ENCODE assay signal across 20 cellular contexts in genomic region chr17:6577686-6578263, GRCh38. TPM values are rescaled to one million over a fixed set of nuclear protein-coding genes. Genes with fewer than 3 reads are reported as not detected.
DNase-seq lines count a peak whose midpoint lies in the region; ATAC-seq, FAIRE-seq and TF ChIP-seq lines count a peak whose summit lies in the region.
"Had no signal": no experiment of that assay in that cellular context is flagged by ENCODE, and none has a peak within 500 bp of the region (broad histone marks: within the 10 kb centered on the region; RNA-seq: fewer than 3 reads in every experiment).

No MANE protein-coding gene starts in this region.

- peak overlapping the region; percentile 0 for H3K9ac ChIP-seq in keratinocyte (ENCODE audit: control insufficient read depth, extremely low read depth, insufficient read depth, low read length)
- H3K9ac ChIP-seq: KMS-11 had no signal

- no peak overlapping the region for H3K4me3 ChIP-seq in HEK293 (ENCODE audit: low read depth, low read length)
- no peak overlapping the region for H3K4me3 ChIP-seq in bronchial epithelial cell (ENCODE audit: low read depth, low read length)
- no peak overlapping the region for H3K4me3 ChIP-seq in keratinocyte (ENCODE audit: control insufficient read depth in 2 of 3, extremely low read depth in 1 of 3, insufficient read depth in 2 of 3, low read depth in 1 of 3, low read length in 3 of 3)
- H3K4me3 ChIP-seq: stomach had no signal

- no peaks in the 10 kb centered on the region for H3K27me3 ChIP-seq in bronchial epithelial cell (ENCODE audit: control insufficient read depth, insufficient read depth, low read length)
- no peaks in the 10 kb centered on the region for H3K27me3 ChIP-seq in keratinocyte (ENCODE audit: control insufficient read depth, extremely low read depth, insufficient read depth, low read length)
- H3K27me3 ChIP-seq: stomach had no signal

- no peak for ATAC-seq in GM18909 (IDR thresholded peaks at IDR 0.05; ENCODE audit: poor library complexity, unreplicated experiment)
- ATAC-seq: left ventricle myocardium superior had no signal

- H3K4me1 ChIP-seq in HEK293 (ENCODE audit: control insufficient read depth, insufficient read depth, low read length) (no peaks in the 10 kb centered on the region), keratinocyte (ENCODE audit: control insufficient read depth, extremely low read depth, insufficient read depth, low read length) (peaks cover 27% of the 10 kb centered on the region)

- H4K20me1 ChIP-seq in keratinocyte (ENCODE audit: control insufficient read depth, extremely low read depth, insufficient read depth, low read length): no peaks in the 10 kb centered on the region

- no peaks in the 10 kb centered on the region; the same call in 1 of the 2 replicates for H3K9me3 ChIP-seq in HEK293 (ENCODE audit: control insufficient read depth, insufficient read depth, low read depth, low read length)
- no peaks in the 10 kb centered on the region for H3K9me3 ChIP-seq in keratinocyte (ENCODE audit: control insufficient read depth, low read depth, low read length)
- H3K9me3 ChIP-seq: stomach had no signal

- FAIRE-seq in bronchial epithelial cell (lab: Jason Lieb, UNC): peak; percentile 68
- FAIRE-seq in keratinocyte (lab: Jason Lieb, UNC): peak; percentile 98

- dilution Hi-C loops in keratinocyte (cut with MboI; ENCODE audit: extremely low pct_ligation_motif_present, low sequenced_read_pairs): no loop called here

- H3K9me1 ChIP-seq in keratinocyte (ENCODE audit: control insufficient read depth, extremely low read depth, insufficient read depth, low read length): no peaks in the 10 kb centered on the region

- H2AFZ ChIP-seq in keratinocyte (ENCODE audit: control insufficient read depth, low read length): peak overlapping the region; percentile 31

- DNase-seq in COLO668 (lab: John Stamatoyannopoulos, UW; ENCODE audit: unreplicated experiment) (peak; percentile 15), bronchial epithelial cell (ENCODE audit: low read depth) (peak; percentile 87), keratinocyte (ENCODE audit: low read depth, low spot score) (peak; percentile 80), amniotic stem cell (lab: John Stamatoyannopoulos, UW) (no peak)
- DNase-seq in activated T-cell treated with anti-CD3 and anti-CD28 coated beads, Interleukin-2, amount 50 U/mL, for 1 hour: no peak
- no peak for DNase-seq in activated CD8-positive, alpha-beta memory T cell treated with anti-CD3 and anti-CD28 coated beads, Interleukin-2, amount 50 U/mL, for 48 hours
- DNase-seq: activated CD4-positive, alpha-beta T cell treated with anti-CD3 and anti-CD28 coated beads for 4 hours; amygdala; CD4-positive, alpha-beta memory T cell; central memory CD4-positive, alpha-beta T cell; DND-41; left ventricle myocardium superior; NCI-H1048; NCI-H2029; NK-92 treated with Interleukin-12 subunit alpha and Interleukin-12 subunit beta, amount 100 ng/mL, for 24 hours; stimulated activated CD4-positive, alpha-beta T cell treated with anti-CD3 and anti-CD28 coated beads, Interleukin-4, amount 100 ng/mL, for 1 hour; stomach had no signal

- H3K79me2 ChIP-seq in keratinocyte (ENCODE audit: control insufficient read depth, insufficient read depth, low read length): no peaks in the 10 kb centered on the region

- CTCF ChIA-PET in HEK293 (lab: Yijun Ruan, JAX): interaction anchor here (0.6 to 1.6 kb wide), 3 partner anchors 20 to 1833 kb away, joined by 3 to 9 read pairs (median 4); no protein-coding TSS in a partner anchor

- POLR2A ChIA-PET in HEK293 (lab: Yijun Ruan, JAX): no interaction called here

- peak overlapping the region; percentile 57 for H3K4me2 ChIP-seq in keratinocyte (ENCODE audit: control insufficient read depth, extremely low read depth, insufficient read depth, low read depth, low read length)
- H3K4me2 ChIP-seq: KMS-11 had no signal

- H3K36me3 ChIP-seq in HEK293 (ENCODE audit: control insufficient read depth in 2 of 2, insufficient read depth in 1 of 2, low read length in 2 of 2) (peaks cover 11 to 63% of the 10 kb centered on the region in 2 experiments), bronchial epithelial cell (ENCODE audit: control insufficient read depth, insufficient read depth, low read length) (peaks cover 1% of the 10 kb centered on the region), keratinocyte (ENCODE audit: control insufficient read depth in 2 of 2, extremely low read depth in 1 of 2, insufficient read depth in 2 of 2, low read length in 2 of 2) (peaks cover 2 to 8% of the 10 kb centered on the region in 2 experiments)

- TF ChIP-seq CTCF in HEK293 (tag by site-specific recombination; IDR thresholded peaks at IDR 0.05) (no peak), bronchial epithelial cell (IDR thresholded peaks at IDR 0.05; ENCODE audit: insufficient read depth, low read length, severe bottlenecking) (no peak), keratinocyte (optimal IDR thresholded peaks at IDR 0.05 in 1 of 3, IDR thresholded peaks at IDR 0.05 in 1 of 3, conservative IDR thresholded peaks at IDR 0.05 in 1 of 3; ENCODE audit: extremely low read depth in 1 of 3, insufficient read depth in 2 of 3, low read length in 3 of 3) (no peak)

- H3K27ac ChIP-seq in HEK293 (ENCODE audit: extremely low read depth, low read depth, low read length) (no peak overlapping the region), keratinocyte (ENCODE audit: control insufficient read depth, insufficient read depth, low read length) (peak overlapping the region; percentile 58)
- H3K27ac ChIP-seq: KMS-11, stomach had no signal

TF ChIP-seq in HEK293, 187 proteins besides CTCF, POLR2A, EP300 and RAD21:
- TF ChIP-seq EGR2 (tag by site-specific recombination; IDR thresholded peaks at IDR 0.05; ENCODE audit: low read depth): 0 out of 2 replicates have a peak, but pooled peaks have one; percentile 7
- TF ChIP-seq SETDB1 (IDR thresholded peaks at IDR 0.05; ENCODE audit: insufficient read length, low read length): no peak
- peak; percentile 56; the same call in 1 of the 2 replicates for TF ChIP-seq ZNF664 (tag by site-specific recombination; IDR thresholded peaks at IDR 0.05)
TF ChIP-seq in HEK293: peak in this region for 2.

RNA-seq across cellular contexts. Expression of gene PITPNM3, which starts 21.4 kb away (rescaled TPM):
- total RNA-seq in bronchial epithelial cell: 25.0 and 42.9 TPM in 2 replicates
- 7.7 to 13.6 TPM (median 8.3 TPM) in 3 replicates for polyA plus RNA-seq in keratinocyte
- polyA plus RNA-seq in keratinocyte (2011; ENCODE audit: low read depth): 4.5 TPM
- polyA plus RNA-seq in keratinocyte (2011; cell fraction: cytosol; rRNA removed): 7.1 and 10.9 TPM in 2 replicates
- 19.5 and 25.2 TPM in 2 replicates for polyA plus RNA-seq in keratinocyte (2011; cell fraction: nucleus; rRNA removed)
- 9.0 and 9.4 TPM in 2 replicates for polyA plus RNA-seq in keratinocyte (2012; ENCODE audit: low replicate concordance)
- polyA minus RNA-seq in keratinocyte: 11.0 to 20.7 TPM (median 16.5 TPM) in 3 replicates
- 16.3 TPM for polyA minus RNA-seq in keratinocyte (2011; cell fraction: cytosol; rRNA and poly(A)+ RNA removed)
- polyA minus RNA-seq in keratinocyte (2011; cell fraction: nucleus; rRNA and poly(A)+ RNA removed): 15.8 and 17.8 TPM in 2 replicates

Comparison
In these comparisons a context has a peak if more than half of its experiments do, and no peak if none do; other contexts are left out.
1. DNase-seq: peak in COLO668 (single experiment), bronchial epithelial cell (single experiment) and keratinocyte (single experiment); none in activated T-cell treated with anti-CD3 and anti-CD28 coated beads, Interleukin-2, amount 50 U/mL, for 1 hour (single experiment), activated CD8-positive, alpha-beta memory T cell treated with anti-CD3 and anti-CD28 coated beads, Interleukin-2, amount 50 U/mL, for 48 hours (single experiment) and amniotic stem cell (single experiment).